Comparison of ENCODE assay signal across 28 cellular contexts in the genomic region with DNA sequence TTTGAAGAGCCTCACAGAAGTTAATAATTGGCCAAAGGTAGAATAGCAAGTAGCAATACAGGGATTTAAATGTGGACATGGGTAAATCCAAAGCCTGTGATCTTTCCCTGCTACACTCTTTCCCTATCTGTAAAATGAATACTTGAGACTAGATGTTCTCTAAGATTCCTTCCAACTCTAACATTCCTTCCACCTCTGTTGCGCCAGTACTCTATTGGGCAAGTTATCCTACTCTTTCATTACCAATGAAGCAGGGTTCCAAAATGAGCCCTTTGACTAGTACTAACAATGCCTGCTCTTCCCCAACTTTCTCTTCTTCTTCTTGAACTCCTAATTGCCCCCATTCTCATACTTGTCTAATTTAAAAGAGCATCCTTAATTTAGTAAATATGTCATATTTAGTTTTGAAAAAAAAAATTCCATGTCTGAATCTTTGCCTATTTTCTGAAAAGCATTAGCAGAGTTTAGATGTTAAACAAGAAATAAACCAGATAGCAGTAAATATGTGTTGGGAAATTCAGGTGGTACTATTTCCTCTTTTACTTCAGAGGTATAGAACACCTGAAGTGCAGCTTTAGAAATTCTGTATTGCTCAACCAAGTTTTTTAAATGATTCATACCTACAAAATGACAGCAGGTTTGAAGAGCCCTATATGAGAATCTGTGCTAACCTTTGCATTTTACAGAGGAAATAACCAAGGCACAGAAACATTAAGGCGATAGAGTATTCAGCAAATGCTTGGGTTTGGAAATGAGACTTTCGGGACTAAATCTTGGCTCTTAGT. TPM values are rescaled to one million over a fixed set of nuclear protein-coding genes. Genes with fewer than 3 reads are reported as not detected.
A peak's percentile ranks its signal among the peaks of the same experiment; 100 is the strongest.
DNase-seq lines count a peak whose midpoint lies in the region; ATAC-seq, FAIRE-seq and TF ChIP-seq lines count a peak whose summit lies in the region.
"Had no signal": no experiment of that assay in that cellular context is flagged by ENCODE, and none has a peak within 500 bp of the region (broad histone marks: within the 10 kb centered on the region; RNA-seq: fewer than 3 reads in every experiment).

No MANE protein-coding gene starts in this region.

- H3K27me3 ChIP-seq in astrocyte (ENCODE audit: insufficient read depth, low read length): no peaks in the 10 kb centered on the region
- H3K27me3 ChIP-seq: BLaER1 treated with 17β-estradiol and CSF1 and Interleukin-3, amounts not matched to agents 10 nM and 100 nM had no signal

- no peak for TF ChIP-seq CTCF in astrocyte (IDR thresholded peaks at IDR 0.05; ENCODE audit: insufficient read depth, low read depth, low read length)
- TF ChIP-seq CTCF in epithelial cell of esophagus (IDR thresholded peaks at IDR 0.05; ENCODE audit: insufficient read depth, low read depth, low read length, missing control alignments): no peak

- H3K4me2 ChIP-seq in astrocyte (ENCODE audit: low read length): no peak overlapping the region
- H3K4me2 ChIP-seq: A549; BLaER1 treated with 17β-estradiol and CSF1 and Interleukin-3, amounts not matched to agents 10 nM and 100 nM had no signal

- H3K36me3 ChIP-seq in astrocyte (ENCODE audit: insufficient read depth, low read length): no peaks in the 10 kb centered on the region
- H3K36me3 ChIP-seq: BLaER1 treated with 17β-estradiol and CSF1 and Interleukin-3, amounts not matched to agents 10 nM and 100 nM had no signal

- no peaks in the 10 kb centered on the region for H3K4me1 Mint-ChIP-seq in astrocyte (ENCODE audit: low read depth, unreplicated experiment)
- H3K4me1 Mint-ChIP-seq: B cell had no signal

- no peaks in the 10 kb centered on the region for H4K20me1 ChIP-seq in astrocyte (ENCODE audit: insufficient read depth, low read length)
- H4K20me1 ChIP-seq: BLaER1 treated with 17β-estradiol and CSF1 and Interleukin-3, amounts not matched to agents 10 nM and 100 nM had no signal

- peak; percentile 25 for DNase-seq in DMS53 (lab: John Stamatoyannopoulos, UW)
- DNase-seq in DMS53 treated with DMSO at 0.1 percent for 48 hours (lab: John Stamatoyannopoulos, UW; ENCODE audit: unreplicated experiment): no peak
- no peak for DNase-seq in astrocyte (ENCODE audit: low read depth)
- peak; percentile 46 for DNase-seq in epithelial cell of esophagus (ENCODE audit: low read depth)
- DNase-seq: AML-193; CD4-positive, alpha-beta T cell; CD8-positive, alpha-beta T cell; DMS 273 treated with DMSO at 0.1 percent for 48 hours; DMS153; DMS79; DND-41; EL; GDM1 had no signal

- no peak overlapping the region for H3K27ac Mint-ChIP-seq in astrocyte (ENCODE audit: unreplicated experiment)
- H3K27ac Mint-ChIP-seq: B cell; CD4-positive, alpha-beta T cell; CD8-positive, alpha-beta T cell had no signal

- H3K27me3 Mint-ChIP-seq in astrocyte (ENCODE audit: low read depth, unreplicated experiment): no peaks in the 10 kb centered on the region
- H3K27me3 Mint-ChIP-seq: B cell had no signal

- H3K27ac ChIP-seq in astrocyte (ENCODE audit: low read depth, low read length): no peak overlapping the region
- H3K27ac ChIP-seq: 22Rv1; A549; BLaER1 treated with 17β-estradiol and CSF1 and Interleukin-3, amounts not matched to agents 10 nM and 100 nM; C4-2B had no signal

- H3K4me1 ChIP-seq in astrocyte (ENCODE audit: insufficient read depth, low read length): no peaks in the 10 kb centered on the region
- H3K4me1 ChIP-seq: A549; BLaER1 treated with 17β-estradiol and CSF1 and Interleukin-3, amounts not matched to agents 10 nM and 100 nM had no signal

- H3K4me3 Mint-ChIP-seq in astrocyte (ENCODE audit: unreplicated experiment): no peak overlapping the region
- H3K4me3 Mint-ChIP-seq: B cell; CD4-positive, alpha-beta T cell; CD8-positive, alpha-beta T cell had no signal

- H3K4me3 ChIP-seq in astrocyte (ENCODE audit: insufficient read depth, low read depth, low read length): no peak overlapping the region
- H3K4me3 ChIP-seq in epithelial cell of esophagus (ENCODE audit: low read length): no peak overlapping the region
- H3K4me3 ChIP-seq: A549; BLaER1 treated with 17β-estradiol and CSF1 and Interleukin-3, amounts not matched to agents 10 nM and 100 nM; GM12878 had no signal

- H3K9me3 ChIP-seq in astrocyte (ENCODE audit: insufficient read depth, low read depth, low read length): no peaks in the 10 kb centered on the region
- H3K9me3 ChIP-seq: A549; BLaER1 treated with 17β-estradiol and CSF1 and Interleukin-3, amounts not matched to agents 10 nM and 100 nM had no signal

- no peaks in the 10 kb centered on the region for H3K79me2 ChIP-seq in astrocyte (ENCODE audit: insufficient read depth, low read length)

- H3K9me3 Mint-ChIP-seq in astrocyte (ENCODE audit: unreplicated experiment): no peaks in the 10 kb centered on the region
- H3K9me3 Mint-ChIP-seq: CD4-positive, alpha-beta T cell; CD8-positive, alpha-beta T cell had no signal

- H3K9ac ChIP-seq in astrocyte (ENCODE audit: low read length): no peak overlapping the region
- H3K9ac ChIP-seq: BLaER1 treated with 17β-estradiol and CSF1 and Interleukin-3, amounts not matched to agents 10 nM and 100 nM had no signal

- no peaks in the 10 kb centered on the region for H3K36me3 Mint-ChIP-seq in astrocyte (ENCODE audit: low read depth, unreplicated experiment)
- H3K36me3 Mint-ChIP-seq: CD8-positive, alpha-beta T cell had no signal

- peak; percentile 20 for FAIRE-seq in astrocyte (lab: Jason Lieb, UNC)
- FAIRE-seq: A549, GM12878, GM12892, GM18507, GM19239 had no signal

- H2AFZ ChIP-seq in astrocyte (ENCODE audit: low read depth, low read length): no peak overlapping the region

- ATAC-seq in HG02870 (IDR thresholded peaks at IDR 0.05; ENCODE audit: unreplicated experiment): no peak
- no peak for ATAC-seq in GM18858 (IDR thresholded peaks at IDR 0.05; ENCODE audit: unreplicated experiment)
- no peak for ATAC-seq in HG03469 (IDR thresholded peaks at IDR 0.05; ENCODE audit: unreplicated experiment)
- ATAC-seq: A549; CD8-positive, alpha-beta T cell; GM12878 had no signal

RNA-seq across cellular contexts. Expression of gene RSPO3, which starts 35.0 kb away (rescaled TPM):
- total RNA-seq in astrocyte: 2.6 and 4.5 TPM in 2 replicates
- total RNA-seq: A172; B cell; CD4-positive, alpha-beta T cell; CD8-positive, alpha-beta T cell; Daoy; G401; GM12878 had no signal

Comparison
In these comparisons a context has a peak if more than half of its experiments do, and no peak if none do; other contexts are left out.
1. DNase-seq: peak in DMS53 (single experiment) and epithelial cell of esophagus (single experiment); none in DMS53 treated with DMSO at 0.1 percent for 48 hours (single experiment) and astrocyte (single experiment).